8 cellular contexts compared by ENCODE assay signal in genomic region chr20:58306421-58307261, GRCh38.
DNase-seq lines count a peak whose midpoint lies in the region; ATAC-seq and TF ChIP-seq lines count a peak whose summit lies in the region.

No MANE protein-coding gene starts in this region.

- peaks cover 8% of the 10 kb centered on the region for H3K27me3 ChIP-seq in neutrophil

- H3K27ac ChIP-seq in neutrophil, result peak overlapping the region; percentile 90

- no peaks in the 10 kb centered on the region for H3K9me3 ChIP-seq in neutrophil

- no peaks in the 10 kb centered on the region for H3K9me3 Mint-ChIP-seq in T-helper 2 cell treated with Interferon-gamma antibody and Interleukin-4, amounts not matched to agents 5 μg/mL and 100 μg/mL, for 36 hours

- peaks cover 55 to 68% of the 10 kb centered on the region in 2 experiments for H3K4me1 ChIP-seq in neutrophil (ENCODE audit: control insufficient read depth in 1 of 2, insufficient read depth in 1 of 2, low read depth in 1 of 2, low read length in 1 of 2)

- peak; percentile 46 for DNase-seq in GM12864 (ENCODE audit: low read depth)
- peak; percentile 81 for DNase-seq in T-helper 2 cell treated with Interferon-gamma antibody and Interleukin-4, amounts not matched to agents 5 μg/mL and 100 μg/mL, for 36 hours (ENCODE audit: low spot score)
- peak; percentile 89 for DNase-seq in astrocyte of the hippocampus (ENCODE audit: low read depth, low spot score)

- peak overlapping the region; percentile 91 for H3K27ac Mint-ChIP-seq in T-helper 2 cell treated with Interferon-gamma antibody and Interleukin-4, amounts not matched to agents 5 μg/mL and 100 μg/mL, for 36 hours

- H3K4me1 Mint-ChIP-seq in T-helper 2 cell treated with Interferon-gamma antibody and Interleukin-4, amounts not matched to agents 5 μg/mL and 100 μg/mL, for 36 hours (ENCODE audit: low read depth), result peaks cover 44% of the 10 kb centered on the region

- TF ChIP-seq CTCF in GM12864 (IDR thresholded peaks at IDR 0.05; ENCODE audit: low read depth, low read length, missing control alignments), result no peak
- TF ChIP-seq CTCF in neutrophil (IDR thresholded peaks at IDR 0.05), result no peak

- H3K4me3 ChIP-seq in GM12864 (ENCODE audit: low read depth, low read length) (no peak overlapping the region; the same call in 1 of the 2 replicates), neutrophil (ENCODE audit: low read depth in 1 of 2, low read length in 1 of 2) (peak overlapping the region; percentile 33)

- H3K4me3 Mint-ChIP-seq in T-helper 2 cell treated with Interferon-gamma antibody and Interleukin-4, amounts not matched to agents 5 μg/mL and 100 μg/mL, for 36 hours, result peak overlapping the region; percentile 83

- no peaks in the 10 kb centered on the region for H3K27me3 Mint-ChIP-seq in T-helper 2 cell treated with Interferon-gamma antibody and Interleukin-4, amounts not matched to agents 5 μg/mL and 100 μg/mL, for 36 hours (ENCODE audit: low read depth)

- ATAC-seq in HG03460 (IDR thresholded peaks at IDR 0.05; ENCODE audit: unreplicated experiment), result peak; percentile 36
- ATAC-seq in GM21515 (IDR thresholded peaks at IDR 0.05; ENCODE audit: unreplicated experiment), result no peak
- no peak for ATAC-seq in HG02870 (IDR thresholded peaks at IDR 0.05; ENCODE audit: unreplicated experiment)
- no peak for ATAC-seq in HG03108 (IDR thresholded peaks at IDR 0.05; ENCODE audit: unreplicated experiment)

- peaks cover 14% of the 10 kb centered on the region for H3K36me3 Mint-ChIP-seq in T-helper 2 cell treated with Interferon-gamma antibody and Interleukin-4, amounts not matched to agents 5 μg/mL and 100 μg/mL, for 36 hours (ENCODE audit: low read depth)

- H3K36me3 ChIP-seq in neutrophil, result peaks cover 7% of the 10 kb centered on the region
